1 cellular context compared by ENCODE assay signal in genomic region chr17:50172130-50172529, GRCh38.
TF ChIP-seq lines count a peak whose summit lies in the region.

No MANE protein-coding gene starts in this region.

TF ChIP-seq in H1, 55 proteins besides CTCF, POLR2A, EP300 and RAD21:
- TF ChIP-seq GABPA (IDR thresholded peaks at IDR 0.05; ENCODE audit: borderline replicate concordance, insufficient read depth, low read length), result no peak
- TF ChIP-seq TAF1 (IDR thresholded peaks at IDR 0.05; ENCODE audit: low read depth, low read length), result no peak
- no peak for TF ChIP-seq BCL11A (IDR thresholded peaks at IDR 0.05; ENCODE audit: low read depth in 2 of 2, low read length in 2 of 2)
- no peak for TF ChIP-seq CTBP2 (IDR thresholded peaks at IDR 0.05; ENCODE audit: borderline replicate concordance, insufficient read depth, insufficient read length, low read length)
- TF ChIP-seq CBX8 (IDR thresholded peaks at IDR 0.05; ENCODE audit: borderline replicate concordance, low read depth, low read length), result no peak
- no peak for TF ChIP-seq RXRA (IDR thresholded peaks at IDR 0.05; ENCODE audit: insufficient read depth, low read depth, low read length)
- no peak for TF ChIP-seq HDAC6 (IDR thresholded peaks at IDR 0.05; ENCODE audit: low read depth, low read length)
- no peak for TF ChIP-seq CHD7 (IDR thresholded peaks at IDR 0.05; ENCODE audit: insufficient replicate concordance, low read length)
- no peak for TF ChIP-seq USF2 (IDR thresholded peaks at IDR 0.05; ENCODE audit: low read length)
- no peak for TF ChIP-seq SRF (IDR thresholded peaks at IDR 0.05; ENCODE audit: low read depth, low read length)
- TF ChIP-seq JUND (IDR thresholded peaks at IDR 0.05; ENCODE audit: low read length), result no peak
- TF ChIP-seq EGR1 (IDR thresholded peaks at IDR 0.05; ENCODE audit: borderline replicate concordance, low read depth, low read length), result no peak
- TF ChIP-seq PHF8 (conservative IDR thresholded peaks at IDR 0.05; ENCODE audit: low read depth, low read length), result no peak
- TF ChIP-seq KDM5A (IDR thresholded peaks at IDR 0.05; ENCODE audit: low read length), result no peak
